Comparison of ENCODE assay signal across 8 cellular contexts in genomic region chr1:5991784-5992033, GRCh38. TPM values are rescaled to one million over a fixed set of nuclear protein-coding genes. Genes with fewer than 3 reads are reported as not detected.
A peak's percentile ranks its signal among the peaks of the same experiment; 100 is the strongest.
DNase-seq lines count a peak whose midpoint lies in the region; ATAC-seq and TF ChIP-seq lines count a peak whose summit lies in the region.

No MANE protein-coding gene starts in this region.

- no peak for TF ChIP-seq CTCF in AG04450 (IDR thresholded peaks at IDR 0.05; ENCODE audit: low read depth, low read length)

- H3K4me1 Mint-ChIP-seq in activated CD8-positive, alpha-beta T cell treated with anti-CD3 and anti-CD28 coated beads, Interleukin-2, amount 10 ng/mL, durations not matched to agents 7 days and 5 days (ENCODE audit: low read depth) = peaks cover 37% of the 10 kb centered on the region

- intact Hi-C loops in left cardiac atrium (cut with DNase I) = no loop called here

- H3K4me3 ChIP-seq in AG04450 (ENCODE audit: low read depth, low read length) = peak overlapping the region; percentile 72
- peak overlapping the region; percentile 99 for H3K4me3 ChIP-seq in skeletal muscle satellite cell (ENCODE audit: low read length)

- H3K27ac Mint-ChIP-seq in activated CD8-positive, alpha-beta T cell treated with anti-CD3 and anti-CD28 coated beads, Interleukin-2, amount 10 ng/mL, durations not matched to agents 7 days and 5 days = peak overlapping the region; percentile 83

- peak overlapping the region; percentile 98 for H3K4me2 ChIP-seq in skeletal muscle satellite cell (ENCODE audit: low read length)

- POLR2A ChIA-PET in AG04450 (lab: Yijun Ruan, JAX) = interaction anchor here (0.6 kb wide), 1 partner anchor 143 kb away, joined by 3 read pairs; no protein-coding TSS in a partner anchor
- POLR2A ChIA-PET in activated CD8-positive, alpha-beta T cell treated with anti-CD3 and anti-CD28 coated beads, Interleukin-2, amount 10 ng/mL, durations not matched to agents 7 days and 5 days (lab: Charles Lee) = interaction anchor here (8.2 kb wide), 1 partner anchor 36 kb away, joined by 105 read pairs; no protein-coding TSS in a partner anchor

- peak overlapping the region; percentile 96 for H3K4me3 Mint-ChIP-seq in activated CD8-positive, alpha-beta T cell treated with anti-CD3 and anti-CD28 coated beads, Interleukin-2, amount 10 ng/mL, durations not matched to agents 7 days and 5 days

- no peak overlapping the region for H3K27ac ChIP-seq in AG04450 (ENCODE audit: low read depth, low read length)

- no peaks in the 10 kb centered on the region for H3K9me3 Mint-ChIP-seq in activated CD8-positive, alpha-beta T cell treated with anti-CD3 and anti-CD28 coated beads, Interleukin-2, amount 10 ng/mL, durations not matched to agents 7 days and 5 days (ENCODE audit: insufficient read depth)

- H3K9me3 ChIP-seq in AG04450 (ENCODE audit: control insufficient read depth, insufficient read depth, low read length) (no peaks in the 10 kb centered on the region), skeletal muscle satellite cell (replicated peaks; ENCODE audit: low read length) (no peaks in the 10 kb centered on the region)

- H3K36me3 Mint-ChIP-seq in activated CD8-positive, alpha-beta T cell treated with anti-CD3 and anti-CD28 coated beads, Interleukin-2, amount 10 ng/mL, durations not matched to agents 7 days and 5 days (ENCODE audit: low read depth) = peaks cover 12% of the 10 kb centered on the region

- H3K9ac ChIP-seq in skeletal muscle satellite cell (ENCODE audit: low read depth, low read length) = peak overlapping the region; percentile 86

- DNase-seq in AG04450 (ENCODE audit: low read depth, low spot score) (no peak), left cardiac atrium (no peak), glomerular visceral epithelial cell (ENCODE audit: extremely low spot score) (no peak), NCI-H187 (lab: John Stamatoyannopoulos, UW) (no peak)
- DNase-seq in activated CD8-positive, alpha-beta T cell treated with anti-CD3 and anti-CD28 coated beads, Interleukin-2, amount 10 ng/mL, durations not matched to agents 7 days and 5 days = no peak

- H3K27me3 Mint-ChIP-seq in activated CD8-positive, alpha-beta T cell treated with anti-CD3 and anti-CD28 coated beads, Interleukin-2, amount 10 ng/mL, durations not matched to agents 7 days and 5 days (ENCODE audit: low read depth) = no peaks in the 10 kb centered on the region

- no peaks in the 10 kb centered on the region for H3K27me3 ChIP-seq in AG04450 (ENCODE audit: control insufficient read depth, insufficient read depth, low read length)
- H3K27me3 ChIP-seq in skeletal muscle satellite cell (ENCODE audit: control insufficient read depth, insufficient read depth, low read length) = no peaks in the 10 kb centered on the region

- peaks cover 15% of the 10 kb centered on the region for H3K4me1 ChIP-seq in skeletal muscle satellite cell (ENCODE audit: control insufficient read depth, insufficient read depth, low read length)

- ATAC-seq in GM18909 (IDR thresholded peaks at IDR 0.05; ENCODE audit: poor library complexity, unreplicated experiment) (peak; percentile 23), HG03196 (IDR thresholded peaks at IDR 0.05; ENCODE audit: unreplicated experiment) (peak; percentile 14), left cardiac atrium (peak; percentile 36 to 40)
- ATAC-seq in activated CD8-positive, alpha-beta T cell treated with anti-CD3 and anti-CD28 coated beads, Interleukin-2, amount 10 ng/mL, durations not matched to agents 7 days and 5 days = peak; percentile 9

- no peaks in the 10 kb centered on the region for H3K36me3 ChIP-seq in skeletal muscle satellite cell (ENCODE audit: insufficient read depth, low read length)

- CTCF ChIA-PET in AG04450 (lab: Charles Lee) = no interaction called here
- CTCF ChIA-PET in activated CD8-positive, alpha-beta T cell treated with anti-CD3 and anti-CD28 coated beads, Interleukin-2, amount 10 ng/mL, durations not matched to agents 7 days and 5 days (lab: Charles Lee) = interaction anchor here (1.1 to 3.4 kb wide), 2 partner anchors 35 to 42 kb away, joined by 3 to 13 read pairs; no protein-coding TSS in a partner anchor

RNA-seq across cellular contexts. Expression of gene NPHP4, which starts 0.5 kb away (rescaled TPM):
- polyA plus RNA-seq in AG04450 (2011; rRNA removed) = 1.6 and 1.9 TPM in 2 replicates
- polyA minus RNA-seq in AG04450 (2011; rRNA and poly(A)+ RNA removed) = 3.2 and 4.8 TPM in 2 replicates
- 10 to 100 TPM; 15.6 to 17.2 TPM for total RNA-seq in activated CD8-positive, alpha-beta T cell treated with anti-CD3 and anti-CD28 coated beads, Interleukin-2, amount 10 ng/mL, durations not matched to agents 7 days and 5 days
- 1 to 10 TPM; 5.1 to 7.3 TPM for total RNA-seq in left cardiac atrium
- 5.6 and 8.5 TPM in 2 replicates for total RNA-seq in skeletal muscle satellite cell (2012; rRNA removed)

RNA-seq across cellular contexts. Expression of gene KCNAB2, which starts 54.0 kb away (rescaled TPM):
- polyA plus RNA-seq in AG04450 (2011; rRNA removed) = 3.1 and 3.2 TPM in 2 replicates
- 2.9 and 6.1 TPM in 2 replicates for polyA minus RNA-seq in AG04450 (2011; rRNA and poly(A)+ RNA removed)
- 100 to 1,000 TPM; 343 to 360 TPM for total RNA-seq in activated CD8-positive, alpha-beta T cell treated with anti-CD3 and anti-CD28 coated beads, Interleukin-2, amount 10 ng/mL, durations not matched to agents 7 days and 5 days
- total RNA-seq in left cardiac atrium = 10 to 100 TPM; 13.2 to 14.7 TPM
- 1.3 and 1.8 TPM in 2 replicates for total RNA-seq in skeletal muscle satellite cell (2012; rRNA removed)

Comparison
In these comparisons a context has a peak if more than half of its experiments do, and no peak if none do; other contexts are left out.
1. RNA of gene KCNAB2, which starts 54.0 kb away (total RNA-seq): 343 to 360 TPM in activated CD8-positive, alpha-beta T cell treated with anti-CD3 and anti-CD28 coated beads, Interleukin-2, amount 10 ng/mL, durations not matched to agents 7 days and 5 days; 13.2 to 14.7 TPM in left cardiac atrium; every median in the first group is over 10 times any median in the second.
2. Peak in every context shown above with its lines, with median percentiles within 50 percentile points of each other: ATAC-seq.